ENCODE assay signal across 21 cellular contexts in the genomic region with DNA sequence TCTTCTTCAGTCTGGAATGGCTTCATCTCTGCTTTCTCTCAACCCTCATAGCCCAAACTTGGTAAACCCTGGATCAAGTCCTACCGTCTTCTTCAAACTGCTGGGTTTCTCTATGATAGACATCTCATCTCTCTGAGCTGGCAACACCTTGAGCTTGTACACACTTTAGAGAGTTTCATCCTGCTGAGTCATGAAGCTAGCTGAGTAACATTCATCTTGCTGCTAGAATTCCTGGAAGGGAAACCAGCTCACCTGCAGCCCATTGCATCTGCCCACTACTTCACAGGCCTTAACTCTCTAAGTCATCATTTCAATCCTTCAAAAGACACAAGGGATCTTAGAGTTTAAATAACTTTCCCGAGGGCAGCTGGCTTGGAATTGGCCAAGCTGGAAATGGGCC.
DNase-seq lines count a peak whose midpoint lies in the region; ATAC-seq, FAIRE-seq and TF ChIP-seq lines count a peak whose summit lies in the region.
"Had no signal": no experiment of that assay in that cellular context is flagged by ENCODE, and none has a peak within 500 bp of the region (broad histone marks: within the 10 kb centered on the region; RNA-seq: fewer than 3 reads in every experiment).

No MANE protein-coding gene starts in this region.

- WGBS in liver, result 86% methylated on average over 2 of the region's 2 CpGs
- WGBS in HepG2 (ENCODE audit: low lambda C conversion rate), result 28% methylated on average over 2 of the region's 2 CpGs
- 6% methylated on average over 2 of the region's 2 CpGs for whole genome bisulfite sequencing in K562 (ENCODE audit: insufficient coverage, low coverage, missing lambda C conversion rate)
- WGBS in prostate gland, result 90% methylated on average over 2 of the region's 2 CpGs

- ATAC-seq in HepG2 (no peak), K562 (no peak), left lobe of liver (peak; percentile 46)
- ATAC-seq: SK-N-SH treated with all-trans-retinoic acid at 6 μM for 48 hours had no signal

- H3K27me3 Mint-ChIP-seq in activated naive CD8-positive, alpha-beta T cell treated with anti-CD3 and anti-CD28 coated beads for 36 hours, result peaks cover 16% of the 10 kb centered on the region

- no peaks in the 10 kb centered on the region for H3K9me1 ChIP-seq in K562 (ENCODE audit: control insufficient read depth, insufficient read depth, low read length)

- no peak overlapping the region for H3K4me3 Mint-ChIP-seq in activated naive CD8-positive, alpha-beta T cell treated with anti-CD3 and anti-CD28 coated beads for 36 hours

- H3K9ac ChIP-seq in liver (ENCODE audit: low read depth in 1 of 2, low read length in 2 of 2) (no peak overlapping the region), HepG2 (ENCODE audit: insufficient read depth, low read depth, low read length) (no peak overlapping the region), K562 (ENCODE audit: insufficient read depth in 1 of 2, low read depth in 2 of 2, low read length in 2 of 2) (no peak overlapping the region)

- no peaks in the 10 kb centered on the region for H3K27me3 ChIP-seq in liver (ENCODE audit: control insufficient read depth in 4 of 4, insufficient read depth in 4 of 4, low read length in 3 of 4)
- H3K27me3 ChIP-seq in HepG2 (ENCODE audit: control insufficient read depth in 1 of 2, insufficient read depth in 2 of 2, low read length in 2 of 2), result peaks cover 0 to 3% of the 10 kb centered on the region in 2 experiments; a peak in 1 of 5 replicates
- H3K27me3 ChIP-seq in K562 (ENCODE audit: control insufficient read depth in 2 of 2, insufficient read depth in 2 of 2, low read length in 2 of 2), result no peaks in the 10 kb centered on the region
- H3K27me3 ChIP-seq in prostate gland (replicated peaks; ENCODE audit: insufficient read depth), result no peaks in the 10 kb centered on the region
- H3K27me3 ChIP-seq: Peyer's patch had no signal

- H3K4me3 ChIP-seq in liver (ENCODE audit: low read depth in 1 of 3, low read length in 3 of 3), result peak overlapping the region in 1 of 3 donors; percentile 56
- H3K4me3 ChIP-seq in HepG2 (replicated peaks in 1 of 3; ENCODE audit: insufficient read depth in 1 of 3, low read depth in 2 of 3, low read length in 3 of 3), result no peak overlapping the region
- no peak overlapping the region for H3K4me3 ChIP-seq in K562
- no peak overlapping the region for H3K4me3 ChIP-seq in prostate gland
- H3K4me3 ChIP-seq: HAP-1, Peyer's patch had no signal

- no peaks in the 10 kb centered on the region for H3K9me3 ChIP-seq in liver (ENCODE audit: control insufficient read depth in 4 of 4, low read length in 3 of 4)
- no peaks in the 10 kb centered on the region for H3K9me3 ChIP-seq in HepG2 (ENCODE audit: low read length)
- H3K9me3 ChIP-seq in K562 (replicated peaks; ENCODE audit: control insufficient read depth, insufficient read depth, low read depth, low read length), result no peaks in the 10 kb centered on the region
- no peaks in the 10 kb centered on the region for H3K9me3 ChIP-seq in prostate gland
- H3K9me3 ChIP-seq: Peyer's patch had no signal

- TF ChIP-seq EP300 in HepG2 (IDR thresholded peaks at IDR 0.05; ENCODE audit: low read depth in 2 of 2, low read length in 2 of 2), result no peak
- no peak for TF ChIP-seq EP300 in HepG2 (CRISPR knock-in tag; IDR thresholded peaks at IDR 0.05; ENCODE audit: borderline replicate concordance)
- no peak for TF ChIP-seq EP300 in K562 (IDR thresholded peaks at IDR 0.05; ENCODE audit: low read length)

- TF ChIP-seq POLR2A in HepG2 (IDR thresholded peaks at IDR 0.05; ENCODE audit: insufficient read depth in 1 of 2, low read depth in 2 of 2, low read length in 2 of 2), result no peak
- TF ChIP-seq POLR2A in K562 (conservative IDR thresholded peaks at IDR 0.05), result no peak
- no peak for TF ChIP-seq POLR2A in prostate gland (IDR thresholded peaks at IDR 0.05)

- CTCF ChIA-PET in HepG2 (lab: Yijun Ruan, JAX; ENCODE audit: low intra/inter-chr PET ratio, low total read pairs), result no interaction called here
- CTCF ChIA-PET in K562 (lab: Yijun Ruan, JAX; ENCODE audit: low intra/inter-chr PET ratio), result interaction anchor here (0.6 kb wide), 1 partner anchor 188 kb away, joined by 4 read pairs; no protein-coding TSS in a partner anchor

- in situ Hi-C loops in HepG2 (cut with HindIII; ENCODE audit: extremely low pct_ligation_motif_present, low pct_unique_long_range_greater_than_20kb) (no loop called here), K562 (cut with MboI) (no loop called here)

- H4K20me1 ChIP-seq in HepG2 (ENCODE audit: insufficient read depth, low read length) (no peaks in the 10 kb centered on the region), K562 (replicated peaks; ENCODE audit: control insufficient read depth, insufficient read depth, low read length) (no peaks in the 10 kb centered on the region)

- peak overlapping the region; percentile 77 to 79 for H3K27ac ChIP-seq in liver (ENCODE audit: low read depth in 1 of 2, low read length in 2 of 2)
- no peak overlapping the region for H3K27ac ChIP-seq in HepG2 (ENCODE audit: extremely low read length, insufficient read depth, low read length)
- no peak overlapping the region for H3K27ac ChIP-seq in K562 (ENCODE audit: extremely low read depth, low read depth, low read length)
- H3K27ac ChIP-seq in prostate gland, result no peak overlapping the region
- H3K27ac ChIP-seq: C4-2B, Peyer's patch had no signal

- DNase-seq in HepG2 (ENCODE audit: low spot score) (no peak), K562 (ENCODE audit: extremely low read depth in 1 of 4, low spot score in 3 of 4) (peak in 1 of 4 experiments; percentile 1), left lobe of liver (ENCODE audit: low spot score) (no peak), prostate gland (ENCODE audit: low spot score) (no peak), D341Med (ENCODE audit: low spot score) (no peak)
- DNase-seq in activated CD8-positive, alpha-beta memory T cell treated with anti-CD3 and anti-CD28 coated beads, Interleukin-2, amount 50 U/mL, for 4 hours, result no peak
- no peak for DNase-seq in activated naive CD8-positive, alpha-beta T cell treated with anti-CD3 and anti-CD28 coated beads for 36 hours
- DNase-seq: EL, MV-4-11, NCI-H1417, NCI-H2029, NCI-H2171, NCI-H774, Peyer's patch, SHP77 treated with DMSO at 0.1 percent for 48 hours had no signal

- H3K36me3 ChIP-seq in liver (ENCODE audit: control insufficient read depth in 4 of 4, insufficient read depth in 3 of 4, low read depth in 1 of 4, low read length in 3 of 4), result no peaks in the 10 kb centered on the region
- no peaks in the 10 kb centered on the region for H3K36me3 ChIP-seq in HepG2 (replicated peaks in 1 of 2; ENCODE audit: control insufficient read depth in 1 of 2, insufficient read depth in 2 of 2, low read length in 2 of 2)
- no peaks in the 10 kb centered on the region for H3K36me3 ChIP-seq in K562 (ENCODE audit: control insufficient read depth, insufficient read depth, low read length)
- H3K36me3 ChIP-seq in prostate gland, result no peaks in the 10 kb centered on the region
- H3K36me3 ChIP-seq: HAP-1, Peyer's patch had no signal

- no peak overlapping the region for H3K27ac Mint-ChIP-seq in activated naive CD8-positive, alpha-beta T cell treated with anti-CD3 and anti-CD28 coated beads for 36 hours

- TF ChIP-seq CTCF in liver (IDR thresholded peaks at IDR 0.05; ENCODE audit: low read depth, low read length, missing input control) (no peak), HepG2 (CRISPR knock-in tag; IDR thresholded peaks at IDR 0.05) (no peak), K562 (IDR thresholded peaks at IDR 0.05 in 2 of 3, conservative IDR thresholded peaks at IDR 0.05 in 1 of 3; ENCODE audit: insufficient read depth in 2 of 3, low read depth in 1 of 3, low read length in 3 of 3) (no peak), prostate gland (IDR thresholded peaks at IDR 0.05) (no peak)

- POLR2A ChIA-PET in HepG2 (lab: Yijun Ruan, JAX), result no interaction called here
- POLR2A ChIA-PET in K562 (lab: Yijun Ruan, JAX), result interaction anchor here (1.0 to 1.1 kb wide), 2 partner anchors 12 to 38 kb away, joined by 3 to 4 read pairs; no protein-coding TSS in a partner anchor

- no peak overlapping the region for H2AFZ ChIP-seq in HepG2 (ENCODE audit: low read length)
- no peak overlapping the region for H2AFZ ChIP-seq in K562 (ENCODE audit: low read depth, low read length)

- H3K36me3 Mint-ChIP-seq in activated naive CD8-positive, alpha-beta T cell treated with anti-CD3 and anti-CD28 coated beads for 36 hours, result no peaks in the 10 kb centered on the region

- H3K4me2 ChIP-seq in HepG2 (ENCODE audit: low read depth, low read length), result no peak overlapping the region
- H3K4me2 ChIP-seq in K562 (ENCODE audit: insufficient read depth, low read length), result no peak overlapping the region

- intact Hi-C loops in HepG2 (cut with micrococcal nuclease; ENCODE audit: unreplicated experiment) (no loop called here), K562 (cut with micrococcal nuclease) (no loop called here), prostate gland (cut with DNase I) (no loop called here)

- H3K79me2 ChIP-seq in HepG2 (ENCODE audit: insufficient read depth, low read length) (no peaks in the 10 kb centered on the region), K562 (ENCODE audit: control insufficient read depth, insufficient read depth, low read length) (no peaks in the 10 kb centered on the region)

- no TSS peak for BruUV-seq in HepG2 (replicated peaks; lab: Mats Ljungman, UMichigan)
- no TSS peak for BruUV-seq in K562 (replicated peaks; lab: Mats Ljungman, UMichigan)

- no peak for TF ChIP-seq RAD21 in liver (IDR thresholded peaks at IDR 0.05)
- TF ChIP-seq RAD21 in HepG2 (CRISPR knock-in tag; IDR thresholded peaks at IDR 0.05), result no peak
- TF ChIP-seq RAD21 in K562 (CRISPR knock-in tag; conservative IDR thresholded peaks at IDR 0.05 in 1 of 2, IDR thresholded peaks at IDR 0.05 in 1 of 2), result no peak

- no peaks in the 10 kb centered on the region for H3K9me3 Mint-ChIP-seq in activated naive CD8-positive, alpha-beta T cell treated with anti-CD3 and anti-CD28 coated beads for 36 hours

- H3K4me1 ChIP-seq in liver (ENCODE audit: control insufficient read depth in 4 of 4, insufficient read depth in 4 of 4, low read length in 3 of 4) (peaks cover 12 to 33% (median 24%) of the 10 kb centered on the region in 4 donors), HepG2 (ENCODE audit: insufficient read depth, low read length) (no peaks in the 10 kb centered on the region), K562 (replicated peaks in 1 of 2; ENCODE audit: control insufficient read depth in 2 of 2, insufficient read depth in 2 of 2, low read length in 2 of 2) (no peaks in the 10 kb centered on the region), prostate gland (replicated peaks) (no peaks in the 10 kb centered on the region)
- H3K4me1 ChIP-seq: HAP-1, Peyer's patch had no signal

- H3K4me1 Mint-ChIP-seq in activated naive CD8-positive, alpha-beta T cell treated with anti-CD3 and anti-CD28 coated beads for 36 hours, result no peaks in the 10 kb centered on the region

- FAIRE-seq in HepG2 (lab: Jason Lieb, UNC) (no peak), K562 (lab: Jason Lieb, UNC) (no peak)
- FAIRE-seq: A204.1, GM19239 had no signal

TF ChIP-seq in liver, 16 proteins besides CTCF, POLR2A, EP300 and RAD21:
- no peak for TF ChIP-seq GABPA (IDR thresholded peaks at IDR 0.05 in 1 of 2, conservative IDR thresholded peaks at IDR 0.05 in 1 of 2)

TF ChIP-seq in HepG2, 621 proteins besides CTCF, POLR2A, EP300 and RAD21 (continues in another document):
- TF ChIP-seq TARDBP (CRISPR knock-in tag; IDR thresholded peaks at IDR 0.05) (no peak), ELF1 (CRISPR knock-in tag; IDR thresholded peaks at IDR 0.05) (no peak)

TF ChIP-seq in K562, 482 proteins besides CTCF, POLR2A, EP300 and RAD21 (continues in another document):
- TF ChIP-seq ZNF695 (CRISPR knock-in tag; IDR thresholded peaks at IDR 0.05) (no peak), NFE2 (IDR thresholded peaks at IDR 0.05; ENCODE audit: low read depth) (peak; percentile 51)

Comparison
In these comparisons a context has a peak if more than half of its experiments do, and no peak if none do; other contexts are left out.
1. H3K27ac ChIP-seq: peak in liver (2 of 2); none in HepG2 (single experiment), K562 (single experiment) and prostate gland (0 of 2).